8 cellular contexts compared by ENCODE assay signal in the genomic region with DNA sequence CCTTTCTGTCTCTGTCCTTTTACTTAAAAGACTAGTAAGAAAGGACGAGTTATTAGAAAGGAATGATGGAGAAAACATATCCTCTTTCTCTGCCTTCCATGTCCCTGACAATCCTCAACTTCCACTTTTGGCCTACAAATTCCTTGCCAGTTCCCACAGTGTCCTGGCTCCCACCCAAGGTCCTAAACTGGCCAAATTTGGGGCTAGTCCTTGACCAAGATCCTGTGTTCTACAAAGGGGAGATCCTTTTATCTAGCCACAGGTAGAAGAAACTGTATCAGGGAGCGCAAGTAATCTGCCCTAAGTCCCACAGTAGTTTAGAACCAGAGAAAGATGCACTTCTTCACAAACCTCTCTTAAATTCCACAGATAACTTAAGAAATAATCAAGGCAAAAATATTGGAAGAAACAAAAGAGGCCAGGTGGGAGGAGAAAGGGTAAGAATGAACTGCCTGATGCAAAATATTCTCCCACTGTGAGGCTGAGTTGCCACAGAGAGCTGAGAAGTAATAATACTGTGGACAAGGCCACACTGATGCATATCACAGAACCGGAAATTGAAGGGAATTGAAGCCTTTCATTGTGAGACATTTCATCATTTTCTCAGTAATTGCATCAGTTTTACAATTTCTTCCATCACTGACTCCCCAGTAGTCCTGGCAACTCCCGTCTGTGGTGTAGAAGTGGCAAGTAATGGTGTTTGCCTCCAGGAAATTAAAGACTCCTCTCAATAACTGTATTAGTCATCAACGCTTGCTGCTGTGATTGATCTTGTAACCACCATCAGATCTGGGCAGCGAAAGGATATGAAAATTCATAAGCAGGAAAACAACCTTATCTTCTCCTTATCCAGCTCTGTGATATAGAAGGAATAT. TPM values are rescaled to one million over a fixed set of nuclear protein-coding genes. Genes with fewer than 3 reads are reported as not detected.
A peak's percentile ranks its signal among the peaks of the same experiment; 100 is the strongest.
DNase-seq lines count a peak whose midpoint lies in the region; ATAC-seq, FAIRE-seq and TF ChIP-seq lines count a peak whose summit lies in the region.

No MANE protein-coding gene starts in this region.

- intact Hi-C loops in sigmoid colon (cut with DNase I) = no loop called here

- TF ChIP-seq EP300 in sigmoid colon (IDR thresholded peaks at IDR 0.05) = no peak

- DNase-seq in GM18507 (ENCODE audit: extremely low spot score, insufficient read length, low read depth) = no peak
- DNase-seq in UCSD-AML1 (lab: John Stamatoyannopoulos, UW; ENCODE audit: unreplicated experiment) = peak; percentile 20
- peak; percentile 35 for DNase-seq in kidney tubule cell (ENCODE audit: low spot score)
- DNase-seq in sigmoid colon = no peak
- DNase-seq in nucleus accumbens (lab: John Stamatoyannopoulos, UW) = no peak
- no peak for DNase-seq in GM13976 (ENCODE audit: low spot score)
- no peak for DNase-seq in GM12892 (ENCODE audit: insufficient read length)

- in situ Hi-C loops in GM13976 (cut with MboI; ENCODE audit: low sequenced_read_pairs, unreplicated experiment) = no loop called here

- no peak overlapping the region for H3K27ac ChIP-seq in sigmoid colon

- no peaks in the 10 kb centered on the region for H3K4me1 ChIP-seq in sigmoid colon

- H3K36me3 ChIP-seq in sigmoid colon = no peaks in the 10 kb centered on the region

- FAIRE-seq in GM18507 (lab: Jason Lieb, UNC) = peak; percentile 71
- no peak for FAIRE-seq in GM12892 (lab: Jason Lieb, UNC)

- H3K27me3 ChIP-seq in sigmoid colon = no peaks in the 10 kb centered on the region

- TF ChIP-seq CTCF in sigmoid colon (IDR thresholded peaks at IDR 0.05) = no peak
- no peak for TF ChIP-seq CTCF in GM13976 (IDR thresholded peaks at IDR 0.05; ENCODE audit: borderline replicate concordance, control extremely low read depth, extremely low read depth, insufficient read depth, missing control alignments)

- 72% methylated on average over 6 of the region's 6 CpGs for WGBS in sigmoid colon, 2 donors

- no peaks in the 10 kb centered on the region for H3K9me3 ChIP-seq in sigmoid colon

- TF ChIP-seq POLR2A in sigmoid colon (IDR thresholded peaks at IDR 0.05) = no peak
- no peak for TF ChIP-seq POLR2A in GM12892 (IDR thresholded peaks at IDR 0.05; ENCODE audit: low read depth, low read length)

- no peak overlapping the region for H3K4me3 ChIP-seq in sigmoid colon

- ATAC-seq in HG03108 (IDR thresholded peaks at IDR 0.05; ENCODE audit: unreplicated experiment) = peak; percentile 51

RNA-seq across cellular contexts. Expression of gene DNAJC12, which starts 47.2 kb away (rescaled TPM):
- 10 to 100 TPM in 3 of 4 donors, 1 to 10 TPM in 1; 7.2 to 18.5 (median 11.4) TPM for total RNA-seq in sigmoid colon
- polyA plus RNA-seq in sigmoid colon = 10 to 100 TPM; 10.5 to 51.1 (median 51.1) TPM
- polyA plus RNA-seq in GM12892 (2012; ENCODE audit: missing spikeins) = 1.5 TPM

Comparison
In these comparisons a context has a peak if more than half of its experiments do, and no peak if none do; other contexts are left out.
1. DNase-seq: peak in UCSD-AML1 (single experiment) and kidney tubule cell (single experiment); none in GM18507 (single experiment), sigmoid colon (single experiment), nucleus accumbens (0 of 56), GM13976 (single experiment) and GM12892 (single experiment).